ENCODE assay signal across 25 cellular contexts in the genomic region with DNA sequence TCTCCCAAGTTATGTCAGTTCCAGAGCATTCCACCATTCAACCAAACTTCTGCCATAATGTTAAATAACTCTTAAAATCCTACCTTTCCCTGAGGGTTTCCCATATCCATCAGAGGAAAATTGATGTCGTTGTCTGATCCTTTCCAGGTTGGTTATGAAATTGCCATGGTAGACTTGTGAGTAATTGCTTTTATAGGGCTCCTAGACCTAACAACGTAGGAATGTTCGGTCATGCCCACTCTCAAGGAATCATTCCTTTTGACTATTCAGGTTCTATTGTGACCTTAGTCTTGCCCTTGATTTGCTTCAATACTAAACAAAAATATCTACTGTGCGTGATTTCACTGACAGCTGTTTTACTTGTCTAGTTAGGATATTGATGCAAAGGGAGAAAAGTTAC. TPM values are rescaled to one million over a fixed set of nuclear protein-coding genes. Genes with fewer than 3 reads are reported as not detected.
"Had no signal": no experiment of that assay in that cellular context is flagged by ENCODE, and none has a peak within 500 bp of the region (broad histone marks: within the 10 kb centered on the region; RNA-seq: fewer than 3 reads in every experiment).

No MANE protein-coding gene starts in this region.

- H3K36me3 Mint-ChIP-seq: activated CD4-positive, alpha-beta memory T cell treated with anti-CD3 and anti-CD28 coated beads for 36 hours; activated naive CD4-positive, alpha-beta T cell treated with anti-CD3 and anti-CD28 coated beads, Interleukin-2, amount 50 U/mL, for 72 hours; IgD-negative memory B cell had no signal

- ATAC-seq: activated naive CD4-positive, alpha-beta T cell treated with anti-CD3 and anti-CD28 coated beads, Interleukin-2, amount 50 U/mL, for 72 hours; activated T-cell treated with anti-CD3 and anti-CD28 coated beads, Interleukin-2, amount 50 U/mL, for 4 hours; PC-3; T-helper 17 cell had no signal

- FAIRE-seq: RCC 7860, TTC549 had no signal

- H3K4me1 Mint-ChIP-seq: activated CD4-positive, alpha-beta T cell treated with anti-CD3 and anti-CD28 coated beads, Interleukin-2, amount 10 ng/mL, durations not matched to agents 7 days and 5 days had no signal

- H3K27ac ChIP-seq: brain microvascular endothelial cell had no signal

- H3K27me3 ChIP-seq: brain microvascular endothelial cell had no signal

- DNase-seq: activated B cell treated with CpG ODN at 0.5 μM for 24 hours; activated CD4-positive, alpha-beta memory T cell treated with anti-CD3 and anti-CD28 coated beads for 36 hours; activated CD4-positive, alpha-beta T cell treated with anti-CD3 and anti-CD28 coated beads for 1 hour; activated CD4-positive, alpha-beta T cell treated with anti-CD3 and anti-CD28 coated beads, Interleukin-2, amount 10 ng/mL, durations not matched to agents 7 days and 5 days; activated CD8-positive, alpha-beta memory T cell treated with anti-CD3 and anti-CD28 coated beads for 24 hours; activated effector memory CD4-positive, alpha-beta T cell treated with anti-CD3 and anti-CD28 coated beads, Interleukin-2, amount 50 U/mL, for 16 hours; activated naive CD4-positive, alpha-beta T cell treated with Interleukin-2 at 50 U/mL for 16 hours; activated T-cell treated with anti-CD3 and anti-CD28 coated beads, Interleukin-2, amount 50 U/mL, for 4 hours; amygdala; brain microvascular endothelial cell; KG1; NCI-H1092; NCI-H1694; NCI-H2029; NCI-H2107; NCI-H446; NCI-H524; PC-3; SIG-M5; T-helper 17 cell; T1000 had no signal

- H3K36me3 ChIP-seq: brain microvascular endothelial cell had no signal

- H3K9me3 Mint-ChIP-seq: activated B cell treated with CpG ODN at 0.5 μM for 24 hours; activated CD4-positive, alpha-beta memory T cell treated with anti-CD3 and anti-CD28 coated beads for 36 hours; activated CD4-positive, alpha-beta T cell treated with anti-CD3 and anti-CD28 coated beads, Interleukin-2, amount 10 ng/mL, durations not matched to agents 7 days and 5 days; activated naive CD4-positive, alpha-beta T cell treated with anti-CD3 and anti-CD28 coated beads, Interleukin-2, amount 50 U/mL, for 72 hours; activated T-cell treated with anti-CD3 and anti-CD28 coated beads, Interleukin-2, amount 50 U/mL, for 4 hours had no signal

- H3K27ac Mint-ChIP-seq: activated B cell treated with CpG ODN at 0.5 μM for 24 hours; activated CD4-positive, alpha-beta memory T cell treated with anti-CD3 and anti-CD28 coated beads for 36 hours; activated CD4-positive, alpha-beta T cell treated with anti-CD3 and anti-CD28 coated beads, Interleukin-2, amount 10 ng/mL, durations not matched to agents 7 days and 5 days; activated naive CD4-positive, alpha-beta T cell treated with anti-CD3 and anti-CD28 coated beads, Interleukin-2, amount 50 U/mL, for 72 hours; IgD-negative memory B cell; T-helper 17 cell had no signal

- H3K4me3 Mint-ChIP-seq: activated B cell treated with CpG ODN at 0.5 μM for 24 hours; activated CD4-positive, alpha-beta memory T cell treated with anti-CD3 and anti-CD28 coated beads for 36 hours; activated CD4-positive, alpha-beta T cell treated with anti-CD3 and anti-CD28 coated beads, Interleukin-2, amount 10 ng/mL, durations not matched to agents 7 days and 5 days; activated T-cell treated with anti-CD3 and anti-CD28 coated beads, Interleukin-2, amount 50 U/mL, for 4 hours; IgD-negative memory B cell; T-helper 17 cell had no signal

RNA-seq across cellular contexts. Expression of gene PPP2R2B, which starts 5.7 kb away (rescaled TPM):
- total RNA-seq: activated B cell treated with CpG ODN at 0.5 μM for 24 hours, PC-3 had no signal
